In the genomic region with DNA sequence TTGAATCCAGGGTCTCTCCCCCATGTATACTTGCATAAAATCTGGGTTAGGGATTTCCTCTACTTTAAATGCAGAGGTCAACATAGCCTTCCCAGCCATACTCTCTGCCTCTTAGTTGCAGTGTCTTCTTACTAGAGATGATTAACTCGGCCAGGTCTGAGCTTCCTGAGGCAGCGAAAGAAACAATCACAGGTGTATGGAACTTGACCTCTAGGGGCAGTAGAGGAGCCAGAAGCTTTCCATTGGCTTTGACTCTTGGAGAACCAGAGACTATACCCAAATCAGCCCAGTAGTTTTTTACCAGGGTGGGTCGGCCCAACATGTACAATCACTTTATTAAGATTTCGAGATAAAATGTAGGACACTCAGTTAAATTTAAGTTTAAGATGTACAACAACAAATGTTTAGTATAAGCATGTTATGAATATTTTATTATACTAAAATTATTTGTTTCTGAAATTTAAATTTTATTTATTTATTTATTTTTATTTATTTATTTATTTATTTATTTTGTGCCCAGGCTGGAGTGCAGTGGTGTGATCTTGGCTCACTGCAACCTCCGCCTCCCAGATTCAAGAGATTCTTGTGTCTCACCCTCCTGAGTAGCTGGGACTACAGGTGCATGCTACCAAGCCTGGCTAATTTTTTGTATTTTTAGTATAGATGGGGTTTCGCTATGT, we compare ENCODE assay signal across 1 cellular context.
TF ChIP-seq lines count a peak whose summit lies in the region.

No MANE protein-coding gene starts in this region.

TF ChIP-seq in H1, 55 proteins besides CTCF, POLR2A, EP300 and RAD21 (continued from another document):
- TF ChIP-seq, protein P1, sequence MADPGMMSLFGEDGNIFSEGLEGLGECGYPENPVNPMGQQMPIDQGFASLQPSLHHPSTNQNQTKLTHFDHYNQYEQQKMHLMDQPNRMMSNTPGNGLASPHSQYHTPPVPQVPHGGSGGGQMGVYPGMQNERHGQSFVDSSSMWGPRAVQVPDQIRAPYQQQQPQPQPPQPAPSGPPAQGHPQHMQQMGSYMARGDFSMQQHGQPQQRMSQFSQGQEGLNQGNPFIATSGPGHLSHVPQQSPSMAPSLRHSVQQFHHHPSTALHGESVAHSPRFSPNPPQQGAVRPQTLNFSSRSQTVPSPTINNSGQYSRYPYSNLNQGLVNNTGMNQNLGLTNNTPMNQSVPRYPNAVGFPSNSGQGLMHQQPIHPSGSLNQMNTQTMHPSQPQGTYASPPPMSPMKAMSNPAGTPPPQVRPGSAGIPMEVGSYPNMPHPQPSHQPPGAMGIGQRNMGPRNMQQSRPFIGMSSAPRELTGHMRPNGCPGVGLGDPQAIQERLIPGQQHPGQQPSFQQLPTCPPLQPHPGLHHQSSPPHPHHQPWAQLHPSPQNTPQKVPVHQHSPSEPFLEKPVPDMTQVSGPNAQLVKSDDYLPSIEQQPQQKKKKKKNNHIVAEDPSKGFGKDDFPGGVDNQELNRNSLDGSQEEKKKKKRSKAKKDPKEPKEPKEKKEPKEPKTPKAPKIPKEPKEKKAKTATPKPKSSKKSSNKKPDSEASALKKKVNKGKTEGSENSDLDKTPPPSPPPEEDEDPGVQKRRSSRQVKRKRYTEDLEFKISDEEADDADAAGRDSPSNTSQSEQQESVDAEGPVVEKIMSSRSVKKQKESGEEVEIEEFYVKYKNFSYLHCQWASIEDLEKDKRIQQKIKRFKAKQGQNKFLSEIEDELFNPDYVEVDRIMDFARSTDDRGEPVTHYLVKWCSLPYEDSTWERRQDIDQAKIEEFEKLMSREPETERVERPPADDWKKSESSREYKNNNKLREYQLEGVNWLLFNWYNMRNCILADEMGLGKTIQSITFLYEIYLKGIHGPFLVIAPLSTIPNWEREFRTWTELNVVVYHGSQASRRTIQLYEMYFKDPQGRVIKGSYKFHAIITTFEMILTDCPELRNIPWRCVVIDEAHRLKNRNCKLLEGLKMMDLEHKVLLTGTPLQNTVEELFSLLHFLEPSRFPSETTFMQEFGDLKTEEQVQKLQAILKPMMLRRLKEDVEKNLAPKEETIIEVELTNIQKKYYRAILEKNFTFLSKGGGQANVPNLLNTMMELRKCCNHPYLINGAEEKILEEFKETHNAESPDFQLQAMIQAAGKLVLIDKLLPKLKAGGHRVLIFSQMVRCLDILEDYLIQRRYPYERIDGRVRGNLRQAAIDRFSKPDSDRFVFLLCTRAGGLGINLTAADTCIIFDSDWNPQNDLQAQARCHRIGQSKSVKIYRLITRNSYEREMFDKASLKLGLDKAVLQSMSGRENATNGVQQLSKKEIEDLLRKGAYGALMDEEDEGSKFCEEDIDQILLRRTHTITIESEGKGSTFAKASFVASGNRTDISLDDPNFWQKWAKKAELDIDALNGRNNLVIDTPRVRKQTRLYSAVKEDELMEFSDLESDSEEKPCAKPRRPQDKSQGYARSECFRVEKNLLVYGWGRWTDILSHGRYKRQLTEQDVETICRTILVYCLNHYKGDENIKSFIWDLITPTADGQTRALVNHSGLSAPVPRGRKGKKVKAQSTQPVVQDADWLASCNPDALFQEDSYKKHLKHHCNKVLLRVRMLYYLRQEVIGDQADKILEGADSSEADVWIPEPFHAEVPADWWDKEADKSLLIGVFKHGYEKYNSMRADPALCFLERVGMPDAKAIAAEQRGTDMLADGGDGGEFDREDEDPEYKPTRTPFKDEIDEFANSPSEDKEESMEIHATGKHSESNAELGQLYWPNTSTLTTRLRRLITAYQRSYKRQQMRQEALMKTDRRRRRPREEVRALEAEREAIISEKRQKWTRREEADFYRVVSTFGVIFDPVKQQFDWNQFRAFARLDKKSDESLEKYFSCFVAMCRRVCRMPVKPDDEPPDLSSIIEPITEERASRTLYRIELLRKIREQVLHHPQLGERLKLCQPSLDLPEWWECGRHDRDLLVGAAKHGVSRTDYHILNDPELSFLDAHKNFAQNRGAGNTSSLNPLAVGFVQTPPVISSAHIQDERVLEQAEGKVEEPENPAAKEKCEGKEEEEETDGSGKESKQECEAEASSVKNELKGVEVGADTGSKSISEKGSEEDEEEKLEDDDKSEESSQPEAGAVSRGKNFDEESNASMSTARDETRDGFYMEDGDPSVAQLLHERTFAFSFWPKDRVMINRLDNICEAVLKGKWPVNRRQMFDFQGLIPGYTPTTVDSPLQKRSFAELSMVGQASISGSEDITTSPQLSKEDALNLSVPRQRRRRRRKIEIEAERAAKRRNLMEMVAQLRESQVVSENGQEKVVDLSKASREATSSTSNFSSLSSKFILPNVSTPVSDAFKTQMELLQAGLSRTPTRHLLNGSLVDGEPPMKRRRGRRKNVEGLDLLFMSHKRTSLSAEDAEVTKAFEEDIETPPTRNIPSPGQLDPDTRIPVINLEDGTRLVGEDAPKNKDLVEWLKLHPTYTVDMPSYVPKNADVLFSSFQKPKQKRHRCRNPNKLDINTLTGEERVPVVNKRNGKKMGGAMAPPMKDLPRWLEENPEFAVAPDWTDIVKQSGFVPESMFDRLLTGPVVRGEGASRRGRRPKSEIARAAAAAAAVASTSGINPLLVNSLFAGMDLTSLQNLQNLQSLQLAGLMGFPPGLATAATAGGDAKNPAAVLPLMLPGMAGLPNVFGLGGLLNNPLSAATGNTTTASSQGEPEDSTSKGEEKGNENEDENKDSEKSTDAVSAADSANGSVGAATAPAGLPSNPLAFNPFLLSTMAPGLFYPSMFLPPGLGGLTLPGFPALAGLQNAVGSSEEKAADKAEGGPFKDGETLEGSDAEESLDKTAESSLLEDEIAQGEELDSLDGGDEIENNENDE (IDR thresholded peaks at IDR 0.05; ENCODE audit: insufficient replicate concordance, low read length) = no peak
- TF ChIP-seq SUZ12 (IDR thresholded peaks at IDR 0.05; ENCODE audit: low read length) = no peak
- no peak for TF ChIP-seq NRF1 (IDR thresholded peaks at IDR 0.05; ENCODE audit: low read depth, low read length)
- TF ChIP-seq CREB1 (IDR thresholded peaks at IDR 0.05) = no peak
- TF ChIP-seq GTF2F1 (IDR thresholded peaks at IDR 0.05; ENCODE audit: borderline replicate concordance, low read depth, low read length) = no peak
